ENCODE assay signal across 37 cellular contexts in the genomic region with DNA sequence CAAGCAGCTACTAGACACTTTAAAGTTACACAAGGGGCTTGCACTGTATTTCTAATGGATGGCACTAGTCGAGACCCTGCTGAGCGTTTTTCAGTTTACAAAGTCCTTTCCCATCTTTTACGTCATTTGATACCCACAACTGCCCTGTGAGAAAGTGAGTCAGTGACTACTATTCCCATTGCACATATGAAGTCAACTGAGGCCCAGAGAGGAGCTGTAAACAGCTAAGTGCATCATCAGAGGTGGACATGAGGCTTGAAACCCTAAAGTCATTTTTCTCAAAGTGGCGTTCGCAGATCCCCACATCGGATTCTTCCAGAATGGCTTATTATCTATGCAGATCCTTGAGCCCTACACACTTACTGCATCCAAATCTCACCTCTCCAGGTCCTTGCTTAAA. TPM values are rescaled to one million over a fixed set of nuclear protein-coding genes. Genes with fewer than 3 reads are reported as not detected.
"Had no signal": no experiment of that assay in that cellular context is flagged by ENCODE, and none has a peak within 500 bp of the region (broad histone marks: within the 10 kb centered on the region; RNA-seq: fewer than 3 reads in every experiment).

No MANE protein-coding gene starts in this region.

- H3K36me3 ChIP-seq: MG63 had no signal

- DNase-seq: Karpas-422, Kasumi-1, MG63, MM.1S, MV-4-11, NCI-H1048, NCI-H1092, NCI-H1092 treated with DMSO at 0.1 percent for 48 hours, NCI-H1105, NCI-H1105 treated with DMSO at 0.1 percent for 48 hours, NCI-H1417, NCI-H1417 treated with DMSO at 0.1 percent for 48 hours, NCI-H1436, NCI-H1436 treated with DMSO at 0.1 percent for 48 hours, NCI-H146, NCI-H1694, NCI-H1694 treated with DMSO at 0.1 percent for 48 hours, NCI-H187, NCI-H187 treated with DMSO at 0.1 percent for 48 hours, NCI-H1930, NCI-H2029, NCI-H2029 treated with DMSO at 0.1 percent for 48 hours, NCI-H2081, NCI-H2081 treated with DMSO at 0.1 percent for 48 hours, NCI-H2107, NCI-H2171, NCI-H2171 treated with DMSO at 0.1 percent for 48 hours, NCI-H2227 treated with DMSO at 0.1 percent for 48 hours, NCI-H226, NCI-H345, NCI-H446, NCI-H446 treated with DMSO at 0.1 percent for 48 hours, NCI-H510A, NCI-H524 treated with DMSO at 0.1 percent for 48 hours had no signal

- H3K4me3 ChIP-seq: MG63 had no signal

- H3K9me3 ChIP-seq: MG63 had no signal

- H3K27me3 ChIP-seq: MG63 had no signal

RNA-seq across cellular contexts. Expression of a gene that starts 50.6 kb away (rescaled TPM):
- total RNA-seq: LHCN-M2, MCF 10A, NCI-H460 had no signal
